23 cellular contexts compared by ENCODE assay signal in the genomic region with DNA sequence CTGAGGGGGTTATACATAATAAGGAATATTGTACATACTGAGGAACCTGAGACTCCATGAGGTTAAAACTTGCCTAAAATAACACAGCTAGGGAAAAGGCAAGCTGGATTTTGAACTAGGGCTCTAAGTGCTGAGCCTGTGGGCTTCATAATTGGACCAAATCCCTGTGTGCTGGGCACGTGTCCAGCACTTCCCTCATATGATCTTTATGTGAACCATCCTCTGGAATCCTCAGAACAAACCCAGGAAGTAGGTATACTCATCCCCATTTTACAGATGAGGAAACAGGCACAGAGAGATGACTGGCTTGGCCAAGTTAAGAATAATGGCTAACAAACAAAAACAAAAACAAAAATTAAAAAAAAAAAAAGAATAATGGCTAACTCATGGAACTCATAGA. TPM values are rescaled to one million over a fixed set of nuclear protein-coding genes. Genes with fewer than 3 reads are reported as not detected.
DNase-seq lines count a peak whose midpoint lies in the region; ATAC-seq and TF ChIP-seq lines count a peak whose summit lies in the region.
"Had no signal": no experiment of that assay in that cellular context is flagged by ENCODE, and none has a peak within 500 bp of the region (broad histone marks: within the 10 kb centered on the region; RNA-seq: fewer than 3 reads in every experiment).

No MANE protein-coding gene starts in this region.

- no peaks in the 10 kb centered on the region for H3K9me3 Mint-ChIP-seq in CD8-positive, alpha-beta T cell
- no peaks in the 10 kb centered on the region for H3K9me3 Mint-ChIP-seq in activated B cell treated with CpG ODN at 0.5 μM for 24 hours
- no peaks in the 10 kb centered on the region for H3K9me3 Mint-ChIP-seq in naive thymus-derived CD4-positive, alpha-beta T cell
- H3K9me3 Mint-ChIP-seq in activated CD8-positive, alpha-beta memory T cell treated with anti-CD3 and anti-CD28 coated beads, Interleukin-2, amount 10 ng/mL, durations not matched to agents 7 days and 5 days (ENCODE audit: low read depth): no peaks in the 10 kb centered on the region
- H3K9me3 Mint-ChIP-seq: activated naive CD4-positive, alpha-beta T cell treated with anti-CD3 and anti-CD28 coated beads for 36 hours had no signal

- no peak for ATAC-seq in CD8-positive, alpha-beta T cell
- ATAC-seq in activated B cell treated with CpG ODN at 0.5 μM for 24 hours (ENCODE audit: low read depth): no peak
- ATAC-seq in naive thymus-derived CD4-positive, alpha-beta T cell: no peak
- no peak for ATAC-seq in activated CD8-positive, alpha-beta memory T cell treated with anti-CD3 and anti-CD28 coated beads, Interleukin-2, amount 10 ng/mL, durations not matched to agents 7 days and 5 days
- ATAC-seq: gastroesophageal sphincter, pancreas, sciatic nerve had no signal

- no peak overlapping the region for H3K27ac Mint-ChIP-seq in CD8-positive, alpha-beta T cell
- H3K27ac Mint-ChIP-seq in activated B cell treated with CpG ODN at 0.5 μM for 24 hours: no peak overlapping the region
- H3K27ac Mint-ChIP-seq in naive thymus-derived CD4-positive, alpha-beta T cell: no peak overlapping the region
- no peak overlapping the region for H3K27ac Mint-ChIP-seq in activated CD8-positive, alpha-beta memory T cell treated with anti-CD3 and anti-CD28 coated beads, Interleukin-2, amount 10 ng/mL, durations not matched to agents 7 days and 5 days
- H3K27ac Mint-ChIP-seq: activated naive CD4-positive, alpha-beta T cell treated with anti-CD3 and anti-CD28 coated beads for 36 hours had no signal

- H3K4me1 Mint-ChIP-seq in CD8-positive, alpha-beta T cell (ENCODE audit: low read depth): peaks cover 40% of the 10 kb centered on the region
- H3K4me1 Mint-ChIP-seq in activated B cell treated with CpG ODN at 0.5 μM for 24 hours: peaks cover 35% of the 10 kb centered on the region
- H3K4me1 Mint-ChIP-seq in naive thymus-derived CD4-positive, alpha-beta T cell: peaks cover 12 to 42% (median 31%) of the 10 kb centered on the region in 7 donors
- H3K4me1 Mint-ChIP-seq in activated CD8-positive, alpha-beta memory T cell treated with anti-CD3 and anti-CD28 coated beads, Interleukin-2, amount 10 ng/mL, durations not matched to agents 7 days and 5 days: peaks cover 29% of the 10 kb centered on the region

- H3K4me3 ChIP-seq in CD8-positive, alpha-beta T cell (ENCODE audit: low read depth, low read length): no peak overlapping the region
- no peak overlapping the region for H3K4me3 ChIP-seq in naive thymus-derived CD4-positive, alpha-beta T cell (ENCODE audit: low read length)
- H3K4me3 ChIP-seq: HAP-1, lung had no signal

- no peaks in the 10 kb centered on the region for H3K27me3 ChIP-seq in CD8-positive, alpha-beta T cell (ENCODE audit: insufficient read depth, low read length)
- no peaks in the 10 kb centered on the region for H3K27me3 ChIP-seq in naive thymus-derived CD4-positive, alpha-beta T cell (ENCODE audit: control insufficient read depth in 2 of 2, insufficient read depth in 2 of 2, low read length in 2 of 2)
- H3K27me3 ChIP-seq: pancreas, suprapubic skin had no signal

- H3K4me1 ChIP-seq in CD8-positive, alpha-beta T cell (ENCODE audit: insufficient read depth, low read length): peaks cover 29% of the 10 kb centered on the region
- peaks cover 10 to 27% of the 10 kb centered on the region in 2 donors for H3K4me1 ChIP-seq in naive thymus-derived CD4-positive, alpha-beta T cell (ENCODE audit: control insufficient read depth in 2 of 2, insufficient read depth in 2 of 2, low read length in 2 of 2)
- H3K4me1 ChIP-seq: HAP-1 had no signal

- no peak overlapping the region for H3K27ac ChIP-seq in CD8-positive, alpha-beta T cell (ENCODE audit: low read depth, low read length)
- H3K27ac ChIP-seq in naive thymus-derived CD4-positive, alpha-beta T cell (ENCODE audit: low read depth, low read length): no peak overlapping the region
- H3K27ac ChIP-seq: gastroesophageal sphincter, pancreas, suprapubic skin had no signal

- intact Hi-C loops in CD8-positive, alpha-beta T cell (cut with DNase I, micrococcal nuclease): no loop called here
- intact Hi-C loops in activated B cell treated with CpG ODN at 0.5 μM for 24 hours (cut with micrococcal nuclease): loop anchor here (2.0 kb wide), 1 partner anchor 48 kb away; a partner anchor contains a TSS
- intact Hi-C loops in naive thymus-derived CD4-positive, alpha-beta T cell (cut with micrococcal nuclease): loop anchor here in 1 of 2 donors (2.0 kb wide), 1 partner anchor 72 kb away; no protein-coding TSS in a partner anchor

- no peaks in the 10 kb centered on the region for H3K36me3 ChIP-seq in CD8-positive, alpha-beta T cell (ENCODE audit: insufficient read depth, low read length)
- no peaks in the 10 kb centered on the region for H3K36me3 ChIP-seq in naive thymus-derived CD4-positive, alpha-beta T cell (ENCODE audit: control insufficient read depth in 2 of 3, insufficient read depth in 3 of 3, low read length in 3 of 3)
- H3K36me3 ChIP-seq: gastroesophageal sphincter, pancreas, suprapubic skin had no signal

- H3K27me3 Mint-ChIP-seq in CD8-positive, alpha-beta T cell (ENCODE audit: low read depth): no peaks in the 10 kb centered on the region
- peaks cover 9% of the 10 kb centered on the region for H3K27me3 Mint-ChIP-seq in activated B cell treated with CpG ODN at 0.5 μM for 24 hours
- H3K27me3 Mint-ChIP-seq in naive thymus-derived CD4-positive, alpha-beta T cell: peaks cover 0 to 52% (median 5%) of the 10 kb centered on the region in 5 donors
- H3K27me3 Mint-ChIP-seq in activated CD8-positive, alpha-beta memory T cell treated with anti-CD3 and anti-CD28 coated beads, Interleukin-2, amount 10 ng/mL, durations not matched to agents 7 days and 5 days: peaks cover 33% of the 10 kb centered on the region

- DNase-seq in CD8-positive, alpha-beta T cell: no peak
- DNase-seq in HT1080 (ENCODE audit: low read depth) (peak; percentile 21), activated B cell treated with CpG ODN at 0.5 μM for 24 hours (no peak), AG08395 (ENCODE audit: low spot score) (no peak), T1000 (lab: John Stamatoyannopoulos, UW) (no peak)
- DNase-seq in naive thymus-derived CD4-positive, alpha-beta T cell: no peak
- no peak for DNase-seq in activated CD8-positive, alpha-beta memory T cell treated with anti-CD3 and anti-CD28 coated beads, Interleukin-2, amount 10 ng/mL, durations not matched to agents 7 days and 5 days
- DNase-seq in stimulated activated CD8-positive, alpha-beta memory T cell treated with anti-CD3 and anti-CD28 coated beads, Interleukin-4, amount 100 ng/mL, for 48 hours: no peak
- DNase-seq: activated CD4-positive, alpha-beta T cell treated with anti-CD3 and anti-CD28 coated beads, Interleukin-2, amount 50 U/mL, for 1 hour; cerebellar nuclear complex; DMS153; effector CD4-positive, alpha-beta T cell; NCI-H1436; NCI-H526; pancreas; Right ventricle myocardium superior; stimulated activated CD4-positive, alpha-beta T cell treated with anti-CD3 and anti-CD28 coated beads, Interleukin-15, amount 100 ng/mL, for 24 hours had no signal

- TF ChIP-seq CTCF in CD8-positive, alpha-beta T cell (IDR thresholded peaks at IDR 0.05): no peak
- no peak for TF ChIP-seq CTCF in activated B cell treated with CpG ODN at 0.5 μM for 24 hours (IDR thresholded peaks at IDR 0.05)

- CTCF ChIA-PET in CD8-positive, alpha-beta T cell (lab: Charles Lee): interaction anchor here (0.6 to 8.6 kb wide), 4 partner anchors 13 to 126 kb away, joined by 3 to 102 read pairs (median 3); no protein-coding TSS in a partner anchor
- CTCF ChIA-PET in activated B cell treated with CpG ODN at 0.5 μM for 24 hours (lab: Charles Lee): interaction anchor here (1.0 to 1.5 kb wide), 3 partner anchors 16 to 24 kb away, joined by 3 to 8 read pairs (median 8); a partner anchor contains a TSS
- CTCF ChIA-PET in naive thymus-derived CD4-positive, alpha-beta T cell (lab: Charles Lee): interaction anchor here (0.6 to 3.9 kb wide), 4 partner anchors 9 to 19 kb away, joined by 3 to 34 read pairs (median 7); no protein-coding TSS in a partner anchor
- CTCF ChIA-PET in activated CD8-positive, alpha-beta memory T cell treated with anti-CD3 and anti-CD28 coated beads, Interleukin-2, amount 10 ng/mL, durations not matched to agents 7 days and 5 days (lab: Charles Lee): interaction anchor here (0.7 to 4.4 kb wide), 9 partner anchors 9 to 169 kb away, joined by 3 to 63 read pairs (median 8); a partner anchor contains a TSS

- peak overlapping the region; percentile 43 for H3K4me3 Mint-ChIP-seq in CD8-positive, alpha-beta T cell
- peak overlapping the region; percentile 41 for H3K4me3 Mint-ChIP-seq in activated B cell treated with CpG ODN at 0.5 μM for 24 hours
- H3K4me3 Mint-ChIP-seq in naive thymus-derived CD4-positive, alpha-beta T cell: peak overlapping the region in 9 of 10 donors; percentile 26 to 84 (median 66)
- no peak overlapping the region for H3K4me3 Mint-ChIP-seq in activated CD8-positive, alpha-beta memory T cell treated with anti-CD3 and anti-CD28 coated beads, Interleukin-2, amount 10 ng/mL, durations not matched to agents 7 days and 5 days

- H3K9me3 ChIP-seq in CD8-positive, alpha-beta T cell (ENCODE audit: low read length): no peaks in the 10 kb centered on the region
- H3K9me3 ChIP-seq in naive thymus-derived CD4-positive, alpha-beta T cell (ENCODE audit: control insufficient read depth in 2 of 3, low read length in 3 of 3): no peaks in the 10 kb centered on the region
- H3K9me3 ChIP-seq: gastroesophageal sphincter, HAP-1, pancreas, suprapubic skin had no signal

- POLR2A ChIA-PET in CD8-positive, alpha-beta T cell (lab: Charles Lee): interaction anchor here (0.9 kb wide), 1 partner anchor 39 kb away, joined by 3 read pairs; no protein-coding TSS in a partner anchor
- POLR2A ChIA-PET in activated B cell treated with CpG ODN at 0.5 μM for 24 hours (lab: Charles Lee): interaction anchor here (0.5 to 1.0 kb wide), 3 partner anchors 12 to 49 kb away, joined by 3 to 5 read pairs (median 3); no protein-coding TSS in a partner anchor
- POLR2A ChIA-PET in naive thymus-derived CD4-positive, alpha-beta T cell (lab: Charles Lee): no interaction called here

- no peaks in the 10 kb centered on the region for H3K36me3 Mint-ChIP-seq in CD8-positive, alpha-beta T cell
- no peaks in the 10 kb centered on the region for H3K36me3 Mint-ChIP-seq in activated B cell treated with CpG ODN at 0.5 μM for 24 hours (ENCODE audit: low read depth)
- H3K36me3 Mint-ChIP-seq in naive thymus-derived CD4-positive, alpha-beta T cell: no peaks in the 10 kb centered on the region
- no peaks in the 10 kb centered on the region for H3K36me3 Mint-ChIP-seq in activated CD8-positive, alpha-beta memory T cell treated with anti-CD3 and anti-CD28 coated beads, Interleukin-2, amount 10 ng/mL, durations not matched to agents 7 days and 5 days

RNA-seq across cellular contexts. Expression of a gene that starts 14.9 kb away (rescaled TPM):
- under 1 TPM; 0.16 to 0.31 TPM for total RNA-seq in CD8-positive, alpha-beta T cell
- total RNA-seq in HT1080 (2014; rRNA removed; shearing (Covaris generic)): 5.6 and 11.3 TPM in 2 replicates
- 23.4 and 26.4 TPM in 2 replicates for polyA plus RNA-seq in HT1080 (2015; cell fraction: cytosol; rRNA removed)
- polyA plus RNA-seq in HT1080 (2015; cell fraction: nucleus; rRNA removed): 7.6 and 9.5 TPM in 2 replicates
- total RNA-seq in activated B cell treated with CpG ODN at 0.5 μM for 24 hours: 0.13 and 0.24 TPM in 2 replicates
- under 1 TPM in 3 of 5 experiments, not detected in 2; 0.19 to 0.47 (median 0.27) TPM for total RNA-seq in naive thymus-derived CD4-positive, alpha-beta T cell
- under 1 TPM; 0.08 to 0.44 TPM for polyA plus RNA-seq in naive thymus-derived CD4-positive, alpha-beta T cell
- total RNA-seq in activated CD8-positive, alpha-beta memory T cell treated with anti-CD3 and anti-CD28 coated beads, Interleukin-2, amount 10 ng/mL, durations not matched to agents 7 days and 5 days: not detected

RNA-seq across cellular contexts. Expression of a gene that starts 40.3 kb away (rescaled TPM):
- total RNA-seq in CD8-positive, alpha-beta T cell: 1 to 10 TPM; 4.4 to 7.5 TPM
- 13.6 and 14.5 TPM in 2 replicates for total RNA-seq in HT1080 (2014; rRNA removed; shearing (Covaris generic))
- 17.7 and 19.4 TPM in 2 replicates for polyA plus RNA-seq in HT1080 (2015; cell fraction: cytosol; rRNA removed)
- 36.2 and 36.7 TPM in 2 replicates for polyA plus RNA-seq in HT1080 (2015; cell fraction: nucleus; rRNA removed)
- 11.1 and 12.8 TPM in 2 replicates for total RNA-seq in activated B cell treated with CpG ODN at 0.5 μM for 24 hours
- total RNA-seq in naive thymus-derived CD4-positive, alpha-beta T cell: 10 to 100 TPM; 10.1 to 19.2 (median 16.3) TPM
- 10 to 100 TPM; 12.7 to 15.4 TPM for polyA plus RNA-seq in naive thymus-derived CD4-positive, alpha-beta T cell
- total RNA-seq in activated CD8-positive, alpha-beta memory T cell treated with anti-CD3 and anti-CD28 coated beads, Interleukin-2, amount 10 ng/mL, durations not matched to agents 7 days and 5 days: 10 to 100 TPM; 24.6 to 25.8 TPM

RNA-seq across cellular contexts. Expression of a gene that starts 48.3 kb away (rescaled TPM):
- total RNA-seq in CD8-positive, alpha-beta T cell: 10 to 100 TPM in 1 of 2 experiments, 1 to 10 TPM in 1; 9.3 to 11.3 TPM
- 81.0 and 87.2 TPM in 2 replicates for total RNA-seq in HT1080 (2014; rRNA removed; shearing (Covaris generic))
- 39.4 and 58.6 TPM in 2 replicates for polyA plus RNA-seq in HT1080 (2015; cell fraction: cytosol; rRNA removed)
- 80.0 and 114 TPM in 2 replicates for polyA plus RNA-seq in HT1080 (2015; cell fraction: nucleus; rRNA removed)
- total RNA-seq in activated B cell treated with CpG ODN at 0.5 μM for 24 hours: 213 and 237 TPM in 2 replicates
- 10 to 100 TPM; 10.5 to 67.9 (median 12.2) TPM for total RNA-seq in naive thymus-derived CD4-positive, alpha-beta T cell
- 10 to 100 TPM; 10.0 to 16.7 TPM for polyA plus RNA-seq in naive thymus-derived CD4-positive, alpha-beta T cell
- 100 to 1,000 TPM; 106 to 117 TPM for total RNA-seq in activated CD8-positive, alpha-beta memory T cell treated with anti-CD3 and anti-CD28 coated beads, Interleukin-2, amount 10 ng/mL, durations not matched to agents 7 days and 5 days

RNA-seq across cellular contexts. Expression of a gene that starts 55.4 kb away (rescaled TPM):
- total RNA-seq in CD8-positive, alpha-beta T cell: 10 to 100 TPM; 16.4 to 18.9 TPM
- total RNA-seq in HT1080 (2014; rRNA removed; shearing (Covaris generic)): 115 and 191 TPM in 2 replicates
- 61.0 and 91.2 TPM in 2 replicates for polyA plus RNA-seq in HT1080 (2015; cell fraction: cytosol; rRNA removed)
- 23.0 and 26.8 TPM in 2 replicates for polyA plus RNA-seq in HT1080 (2015; cell fraction: nucleus; rRNA removed)
- total RNA-seq in activated B cell treated with CpG ODN at 0.5 μM for 24 hours: 100 and 108 TPM in 2 replicates
- 10 to 100 TPM; 23.7 to 52.8 (median 34.7) TPM for total RNA-seq in naive thymus-derived CD4-positive, alpha-beta T cell
- polyA plus RNA-seq in naive thymus-derived CD4-positive, alpha-beta T cell: 10 to 100 TPM; 76.5 to 79.4 TPM
- total RNA-seq in activated CD8-positive, alpha-beta memory T cell treated with anti-CD3 and anti-CD28 coated beads, Interleukin-2, amount 10 ng/mL, durations not matched to agents 7 days and 5 days: 10 to 100 TPM; 74.5 to 92.9 TPM
